ENCODE assay signal across 24 cellular contexts in genomic region chr2:193222456-193222855, GRCh38.
"Had no signal": no experiment of that assay in that cellular context is flagged by ENCODE, and none has a peak within 500 bp of the region (broad histone marks: within the 10 kb centered on the region; RNA-seq: fewer than 3 reads in every experiment).

No MANE protein-coding gene starts in this region.

- DNase-seq: colonic mucosa; cortex of kidney; effector CD8-positive, alpha-beta T cell; effector memory CD8-positive, alpha-beta T cell; endodermal cell; erythroblast; esophagus squamous epithelium; foreskin fibroblast; foreskin melanocyte; gastrocnemius medialis; glutamatergic neuron; head of caudate nucleus; heart right ventricle; hippocampal formation; left cardiac atrium; left lung; left ventricle myocardium superior; lower lobe of right lung; mesenchymal stem cell; mucosa of descending colon had no signal

- H3K9me3 ChIP-seq: colonic mucosa, esophagus squamous epithelium, gastrocnemius medialis, heart right ventricle, left lung, lower lobe of right lung, mucosa of descending colon had no signal

- FAIRE-seq: islet of Langerhans, keratinocyte had no signal

- H3K27me3 ChIP-seq: colonic mucosa, esophagus squamous epithelium, gastrocnemius medialis, heart right ventricle, left lung had no signal

- H3K27ac ChIP-seq: colonic mucosa, epithelial cell of prostate, esophagus squamous epithelium, gastrocnemius medialis, heart right ventricle, left lung, lower lobe of right lung had no signal

- H3K4me1 ChIP-seq: colonic mucosa, esophagus squamous epithelium, gastrocnemius medialis, heart right ventricle, left lung, lower lobe of right lung had no signal

- H3K36me3 ChIP-seq: colonic mucosa, esophagus squamous epithelium, gastrocnemius medialis, heart right ventricle, left lung, lower lobe of right lung had no signal

- ATAC-seq: effector memory CD8-positive, alpha-beta T cell; esophagus mucosa; gastrocnemius medialis; heart right ventricle; left cardiac atrium; left lung; left ventricle myocardium superior; lower lobe of right lung; mucosa of descending colon had no signal

- H3K4me3 ChIP-seq: colonic mucosa, esophagus squamous epithelium, gastrocnemius medialis, heart right ventricle, left lung, lower lobe of right lung, mucosa of descending colon had no signal
